In the genomic region with DNA sequence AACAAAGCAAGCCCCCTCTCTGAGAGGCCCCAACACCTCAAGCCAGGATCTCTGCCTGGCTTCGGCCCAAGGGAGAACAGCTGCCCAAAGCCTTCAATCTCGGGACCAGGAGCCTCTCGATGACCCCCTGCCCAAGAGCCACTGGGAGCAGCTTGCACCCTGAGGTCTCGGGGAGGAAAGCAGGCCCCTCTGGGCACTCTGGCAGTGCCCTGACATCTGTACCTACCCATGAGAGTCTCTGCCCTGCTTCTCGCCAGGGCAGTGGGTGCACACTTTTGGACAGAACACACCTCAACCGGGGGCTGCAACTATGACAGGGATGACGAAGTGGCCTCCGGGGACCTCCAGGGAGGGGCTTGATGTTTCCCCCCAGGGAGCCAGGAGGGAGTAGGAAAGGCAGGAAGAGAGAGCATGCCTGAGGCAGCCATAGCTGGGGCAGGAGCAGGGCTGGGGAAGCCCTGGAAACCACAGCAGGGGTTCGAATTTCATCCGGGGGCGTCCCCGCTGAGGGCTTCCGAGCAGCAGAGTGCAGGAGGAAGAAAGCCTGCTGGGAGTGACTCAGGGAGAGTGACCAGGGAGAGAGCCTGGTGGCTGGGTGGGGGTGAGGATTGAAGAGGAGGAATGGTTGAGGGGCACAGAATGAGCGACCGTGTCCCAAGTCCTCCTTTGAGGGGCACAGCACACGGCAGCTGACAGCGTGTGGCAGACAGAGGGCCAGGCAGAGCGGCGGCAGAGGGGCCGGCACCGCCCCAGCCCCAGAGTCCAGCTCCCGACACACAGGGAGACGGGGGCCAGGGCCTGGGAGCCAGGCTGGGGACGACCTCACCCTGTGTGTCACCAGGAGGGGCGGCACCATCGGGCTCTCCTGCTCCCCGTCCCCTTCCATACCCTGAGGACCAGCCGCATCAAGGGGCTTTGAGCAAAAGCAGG, we compare ENCODE assay signal across 8 cellular contexts. TPM values are rescaled to one million over a fixed set of nuclear protein-coding genes. Genes with fewer than 3 reads are reported as not detected.
A peak's percentile ranks its signal among the peaks of the same experiment; 100 is the strongest.
DNase-seq lines count a peak whose midpoint lies in the region; ATAC-seq and TF ChIP-seq lines count a peak whose summit lies in the region.

No MANE protein-coding gene starts in this region.

- H3K4me3 ChIP-seq in MG63 (peak overlapping the region; percentile 69), astrocyte of the spinal cord (ENCODE audit: low read depth, low read length) (peak overlapping the region; percentile 64), testis (peak overlapping the region in 1 of 2 donors; percentile 66)

- intact Hi-C loops in testis (cut with DNase I; ENCODE audit: low total_unique reads), result no loop called here

- in situ Hi-C loops in astrocyte of the spinal cord (cut with HindIII; ENCODE audit: low sequenced_read_pairs), result no loop called here

- peaks cover 17% of the 10 kb centered on the region for H3K4me1 ChIP-seq in testis

- H3K27ac ChIP-seq in testis, result no peak overlapping the region

- 52 to 70% methylated on average over 24 to 28 of the region's 28 CpGs for WGBS in testis, 2 donors

- DNase-seq in GM03348 (ENCODE audit: low spot score), result peak; percentile 87
- DNase-seq in MG63, result peak; percentile 95
- peak; percentile 84 for DNase-seq in astrocyte of the spinal cord (ENCODE audit: low read depth, low spot score)
- peak; percentile 11 for DNase-seq in kidney glomerular epithelial cell (lab: John Stamatoyannopoulos, UW)
- peak; percentile 13 for DNase-seq in testis
- DNase-seq in NCI-H1417 treated with DMSO at 0.1 percent for 48 hours (lab: John Stamatoyannopoulos, UW), result no peak
- no peak for DNase-seq in NCI-H146 treated with DMSO at 0.1 percent for 48 hours (lab: John Stamatoyannopoulos, UW; ENCODE audit: unreplicated experiment)

- H3K36me3 ChIP-seq in MG63 (peaks cover 58% of the 10 kb centered on the region), testis (ENCODE audit: low read depth, missing control alignments) (no peaks in the 10 kb centered on the region)

- ATAC-seq in HG03460 (IDR thresholded peaks at IDR 0.05; ENCODE audit: unreplicated experiment), result no peak

- H3K9me3 ChIP-seq in MG63 (no peaks in the 10 kb centered on the region), testis (no peaks in the 10 kb centered on the region)

- H3K27me3 ChIP-seq in MG63 (no peaks in the 10 kb centered on the region), testis (no peaks in the 10 kb centered on the region)

- TF ChIP-seq CTCF in astrocyte of the spinal cord (IDR thresholded peaks at IDR 0.05; ENCODE audit: low read depth, low read length) (no peak), testis (IDR thresholded peaks at IDR 0.05) (no peak)

- no peak for TF ChIP-seq POLR2A in testis (IDR thresholded peaks at IDR 0.05)

RNA-seq across cellular contexts. Expression of a gene that starts 1.8 kb away (rescaled TPM):
- 130 and 166 TPM in 2 replicates for total RNA-seq in MG63 (2014; rRNA removed; shearing (Covaris generic); ENCODE audit: low replicate concordance)
- 10 to 100 TPM; 21.1 to 27.1 TPM for total RNA-seq in testis
- polyA plus RNA-seq in testis (ENCODE audit: insufficient read depth, low read depth, low replicate concordance), result 23.9 TPM

Comparison
In these comparisons a context has a peak if more than half of its experiments do, and no peak if none do; other contexts are left out.
1. DNase-seq: peak in GM03348 (single experiment), MG63 (single experiment), astrocyte of the spinal cord (single experiment), kidney glomerular epithelial cell (single experiment) and testis (single experiment); none in NCI-H1417 treated with DMSO at 0.1 percent for 48 hours (single experiment) and NCI-H146 treated with DMSO at 0.1 percent for 48 hours (single experiment).